ENCODE assay signal across 14 cellular contexts in the genomic region with DNA sequence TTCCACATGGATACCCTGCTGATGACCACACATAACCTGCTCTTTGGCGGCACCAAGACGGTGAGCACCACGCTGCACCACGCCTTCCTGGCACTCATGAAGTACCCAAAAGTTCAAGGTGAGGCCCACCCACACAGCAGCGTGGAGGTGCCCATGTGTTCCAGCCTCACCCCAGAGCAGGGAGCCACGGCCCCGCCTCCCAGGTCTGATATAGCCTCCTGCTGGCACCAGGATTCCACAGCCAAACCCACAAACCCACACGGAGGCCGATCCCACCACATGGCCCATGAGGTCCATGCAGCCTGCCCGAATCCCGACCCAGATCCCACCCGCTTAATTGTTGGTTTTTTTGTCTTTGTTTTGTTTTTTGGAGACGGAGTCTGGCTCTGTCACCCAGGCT. TPM values are rescaled to one million over a fixed set of nuclear protein-coding genes. Genes with fewer than 3 reads are reported as not detected.
"Had no signal": no experiment of that assay in that cellular context is flagged by ENCODE, and none has a peak within 500 bp of the region (broad histone marks: within the 10 kb centered on the region; RNA-seq: fewer than 3 reads in every experiment).

No MANE protein-coding gene starts in this region.

RNA-seq across cellular contexts. Expression of gene CYP2F1, which starts 8.6 kb away (rescaled TPM):
- total RNA-seq: activated CD4-positive, alpha-beta T cell treated with anti-CD3 and anti-CD28 coated beads, Interleukin-2, amount 10 ng/mL, durations not matched to agents 24 days and 14 days; activated CD8-positive, alpha-beta T cell treated with anti-CD3 and anti-CD28 coated beads, Interleukin-2, amount 10 ng/mL, durations not matched to agents 7 days and 5 days; activated naive CD4-positive, alpha-beta T cell treated with anti-CD3 and anti-CD28 coated beads, Interleukin-2, amount 50 U/mL, for 72 hours; activated T-helper 2 cell treated with anti-CD3 and anti-CD28 coated beads, Interferon-gamma antibody, Interleukin-2, Interleukin-4, amounts not matched to agents 10 μg/mL and 5 μg/mL and 100 μg/mL, durations not matched to agents 14 hours and 24 hours and 36 hours; adrenal gland; astrocyte; body of pancreas; breast epithelium; cardiac septum; M059J; PC-3; Peyer's patch; SJSA1; T-helper 2 cell treated with Interferon-gamma antibody and Interleukin-4, amounts not matched to agents 100 ng/mL and 5 ng/mL, for 36 hours had no signal

RNA-seq across cellular contexts. Expression of gene CYP2A13, which starts 34.6 kb away (rescaled TPM):
- total RNA-seq: activated CD4-positive, alpha-beta T cell treated with anti-CD3 and anti-CD28 coated beads, Interleukin-2, amount 10 ng/mL, durations not matched to agents 24 days and 14 days; activated CD8-positive, alpha-beta T cell treated with anti-CD3 and anti-CD28 coated beads, Interleukin-2, amount 10 ng/mL, durations not matched to agents 7 days and 5 days; activated naive CD4-positive, alpha-beta T cell treated with anti-CD3 and anti-CD28 coated beads, Interleukin-2, amount 50 U/mL, for 72 hours; activated T-helper 2 cell treated with anti-CD3 and anti-CD28 coated beads, Interferon-gamma antibody, Interleukin-2, Interleukin-4, amounts not matched to agents 10 μg/mL and 5 μg/mL and 100 μg/mL, durations not matched to agents 14 hours and 24 hours and 36 hours; adrenal gland; astrocyte; body of pancreas; breast epithelium; cardiac septum; M059J; PC-3; Peyer's patch; SJSA1; T-helper 2 cell treated with Interferon-gamma antibody and Interleukin-4, amounts not matched to agents 100 ng/mL and 5 ng/mL, for 36 hours had no signal
